ENCODE assay signal across 21 cellular contexts in genomic region chr15:28921336-28921735, GRCh38. TPM values are rescaled to one million over a fixed set of nuclear protein-coding genes. Genes with fewer than 3 reads are reported as not detected.
DNase-seq lines count a peak whose midpoint lies in the region; ATAC-seq and TF ChIP-seq lines count a peak whose summit lies in the region.
"Had no signal": no experiment of that assay in that cellular context is flagged by ENCODE, and none has a peak within 500 bp of the region (broad histone marks: within the 10 kb centered on the region; RNA-seq: fewer than 3 reads in every experiment).

No MANE protein-coding gene starts in this region.

- no peak for DNase-seq in CD4-positive, alpha-beta T cell
- peak; percentile 43 for DNase-seq in RPMI8226
- DNase-seq in endodermal cell: peak; percentile 20
- DNase-seq in DMS53 treated with DMSO at 0.1 percent for 48 hours (lab: John Stamatoyannopoulos, UW; ENCODE audit: unreplicated experiment): no peak
- no peak for DNase-seq in MV-4-11 (lab: John Stamatoyannopoulos, UW)
- no peak for DNase-seq in G401 (ENCODE audit: low spot score)
- no peak for DNase-seq in GM23338 (ENCODE audit: low spot score)
- DNase-seq: activated CD4-positive, alpha-beta memory T cell treated with anti-CD3 and anti-CD28 coated beads, Interleukin-2, amount 10 ng/mL, durations not matched to agents 7 days and 5 days; amniotic stem cell; mucosa of descending colon; NCI-H1436 treated with DMSO at 0.1 percent for 48 hours; NCI-H748 treated with DMSO at 0.1 percent for 48 hours; PC-9; psoas muscle; small intestine; stimulated activated CD4-positive, alpha-beta T cell treated with anti-CD3 and anti-CD28 coated beads, Interleukin-4, amount 100 ng/mL, for 1 hour; WERI-Rb-1 had no signal

- H3K9ac ChIP-seq in BLaER1 (no peak overlapping the region), endodermal cell (ENCODE audit: extremely low read depth, low read length, poor library complexity, severe bottlenecking) (no peak overlapping the region)

- H3K4me1 ChIP-seq in BLaER1 (peaks cover 58% of the 10 kb centered on the region), endodermal cell (ENCODE audit: control insufficient read depth, insufficient read depth, low read length) (no peaks in the 10 kb centered on the region), GM23338 (ENCODE audit: insufficient read depth) (peaks cover 8% of the 10 kb centered on the region)
- H3K4me1 ChIP-seq: psoas muscle, SJSA1 had no signal

- H3K36me3 Mint-ChIP-seq in CD4-positive, alpha-beta T cell (ENCODE audit: low read depth): peaks cover 51% of the 10 kb centered on the region
- H3K36me3 Mint-ChIP-seq in endodermal cell (ENCODE audit: low read depth): peaks cover 19% of the 10 kb centered on the region
- H3K36me3 Mint-ChIP-seq in GM23338 (ENCODE audit: low read depth): peaks cover 5% of the 10 kb centered on the region

- ATAC-seq in CD4-positive, alpha-beta T cell (ENCODE audit: poor library complexity): no peak
- ATAC-seq in GM23338: no peak
- ATAC-seq: mucosa of descending colon, psoas muscle had no signal

- peak overlapping the region; percentile 84 for H3K27ac Mint-ChIP-seq in CD4-positive, alpha-beta T cell
- H3K27ac Mint-ChIP-seq in endodermal cell (no peak overlapping the region), GM23338 (no peak overlapping the region)
- H3K27ac Mint-ChIP-seq: activated CD4-positive, alpha-beta memory T cell treated with anti-CD3 and anti-CD28 coated beads, Interleukin-2, amount 10 ng/mL, durations not matched to agents 7 days and 5 days; dendritic cell treated with granulocyte-macrophage colony-stimulating factor and Interleukin-4, amounts not matched to agents 40 ng/mL and 50 ng/mL, for 4 days had no signal

- H3K4me1 Mint-ChIP-seq in CD4-positive, alpha-beta T cell (ENCODE audit: low read depth): peaks cover 87% of the 10 kb centered on the region
- H3K4me1 Mint-ChIP-seq in endodermal cell (peaks cover 6% of the 10 kb centered on the region), GM23338 (peaks cover 15% of the 10 kb centered on the region)

- no peak for TF ChIP-seq CTCF in CD4-positive, alpha-beta T cell (IDR thresholded peaks at IDR 0.05)
- TF ChIP-seq CTCF in endodermal cell (conservative IDR thresholded peaks at IDR 0.05) (no peak), GM23338 (conservative IDR thresholded peaks at IDR 0.05; ENCODE audit: low read depth in 2 of 2) (no peak)

- no peaks in the 10 kb centered on the region for H3F3A ChIP-seq in GM23338 (replicated peaks; ENCODE audit: low read depth)

- intact Hi-C loops in CD4-positive, alpha-beta T cell (cut with DNase I, micrococcal nuclease): no loop called here

- no peaks in the 10 kb centered on the region for H3K9me2 ChIP-seq in GM23338 (ENCODE audit: insufficient read depth)

- peaks cover 11% of the 10 kb centered on the region for H3K36me3 ChIP-seq in BLaER1
- H3K36me3 ChIP-seq in endodermal cell (ENCODE audit: control insufficient read depth, insufficient read depth, low read length): no peaks in the 10 kb centered on the region
- H3K36me3 ChIP-seq in GM23338 (ENCODE audit: insufficient read depth): no peaks in the 10 kb centered on the region

- POLR2A ChIA-PET in CD4-positive, alpha-beta T cell (lab: Charles Lee): interaction anchor here (0.9 to 2.9 kb wide), 7 partner anchors 12 to 57 kb away, joined by 3 to 12 read pairs (median 4); partner anchors contain the start of gene APBA2

- no peaks in the 10 kb centered on the region for H3K27me3 Mint-ChIP-seq in CD4-positive, alpha-beta T cell
- H3K27me3 Mint-ChIP-seq in endodermal cell (ENCODE audit: insufficient read depth) (no peaks in the 10 kb centered on the region), GM23338 (ENCODE audit: insufficient read depth, low read depth, poor library complexity) (peaks cover 4% of the 10 kb centered on the region)

- H3K9me3 ChIP-seq in BLaER1 (no peaks in the 10 kb centered on the region), endodermal cell (ENCODE audit: control insufficient read depth, low read length) (no peaks in the 10 kb centered on the region)
- H3K9me3 ChIP-seq in CD4-positive, alpha-beta T cell (ENCODE audit: control insufficient read depth, low read length): no peaks in the 10 kb centered on the region
- H3K9me3 ChIP-seq: mucosa of descending colon, psoas muscle, SJSA1 had no signal

- no peak overlapping the region for H2AFZ ChIP-seq in GM23338
- H2AFZ ChIP-seq: PC-9 had no signal

- H4K20me1 ChIP-seq in BLaER1: peaks cover 38% of the 10 kb centered on the region
- H4K20me1 ChIP-seq in GM23338 (replicated peaks; ENCODE audit: insufficient read depth): no peaks in the 10 kb centered on the region

- H3K4me3 Mint-ChIP-seq in CD4-positive, alpha-beta T cell: peak overlapping the region; percentile 83
- H3K4me3 Mint-ChIP-seq in endodermal cell: no peak overlapping the region
- H3K4me3 Mint-ChIP-seq in GM23338: no peak overlapping the region
- H3K4me3 Mint-ChIP-seq: activated CD4-positive, alpha-beta memory T cell treated with anti-CD3 and anti-CD28 coated beads, Interleukin-2, amount 10 ng/mL, durations not matched to agents 7 days and 5 days; dendritic cell treated with granulocyte-macrophage colony-stimulating factor and Interleukin-4, amounts not matched to agents 40 ng/mL and 50 ng/mL, for 4 days had no signal

- H3K27me3 ChIP-seq in BLaER1 (no peaks in the 10 kb centered on the region), endodermal cell (ENCODE audit: control insufficient read depth, insufficient read depth, low read length, poor library complexity, severe bottlenecking) (no peaks in the 10 kb centered on the region), GM23338 (ENCODE audit: insufficient read depth) (no peaks in the 10 kb centered on the region)
- no peaks in the 10 kb centered on the region for H3K27me3 ChIP-seq in CD4-positive, alpha-beta T cell (ENCODE audit: control insufficient read depth, insufficient read depth, low read length)
- H3K27me3 ChIP-seq: SJSA1 had no signal

- H3K79me2 ChIP-seq in GM23338 (replicated peaks; ENCODE audit: insufficient read depth): no peaks in the 10 kb centered on the region

- no peaks in the 10 kb centered on the region for H3K9me3 Mint-ChIP-seq in CD4-positive, alpha-beta T cell
- H3K9me3 Mint-ChIP-seq in endodermal cell: no peaks in the 10 kb centered on the region
- no peaks in the 10 kb centered on the region; the same call in 2 of the 3 replicates for H3K9me3 Mint-ChIP-seq in GM23338
- H3K9me3 Mint-ChIP-seq: activated CD4-positive, alpha-beta memory T cell treated with anti-CD3 and anti-CD28 coated beads, Interleukin-2, amount 10 ng/mL, durations not matched to agents 7 days and 5 days; dendritic cell treated with granulocyte-macrophage colony-stimulating factor and Interleukin-4, amounts not matched to agents 40 ng/mL and 50 ng/mL, for 4 days had no signal

- H3K4me2 ChIP-seq in BLaER1 (peak overlapping the region; percentile 72), GM23338 (no peak overlapping the region)
- H3K4me2 ChIP-seq: PC-9 had no signal

- CTCF ChIA-PET in CD4-positive, alpha-beta T cell (lab: Charles Lee): interaction anchor here (0.5 to 1.6 kb wide), 3 partner anchors 31 to 182 kb away, joined by 3 read pairs; no protein-coding TSS in a partner anchor

- 95 to 99% methylated on average over 7 to 10 of the region's 10 CpGs for WGBS in endodermal cell (ENCODE audit: insufficient coverage in 1 of 2, insufficient read length in 1 of 2), 2 experiments

- in situ Hi-C loops in G401 (cut with HindIII; ENCODE audit: low sequenced_read_pairs): no loop called here

- H3K27ac ChIP-seq in BLaER1 (no peak overlapping the region), endodermal cell (ENCODE audit: low read depth, low read length) (no peak overlapping the region), GM23338 (ENCODE audit: low read depth) (no peak overlapping the region)
- H3K27ac ChIP-seq in CD4-positive, alpha-beta T cell (ENCODE audit: low read depth, low read length): no peak overlapping the region
- H3K27ac ChIP-seq: epithelial cell of prostate, PC-9, psoas muscle, SJSA1, WERI-Rb-1 had no signal

- no peak overlapping the region for H3K4me3 ChIP-seq in BLaER1
- H3K4me3 ChIP-seq in endodermal cell (ENCODE audit: low read length): no peak overlapping the region
- no peak overlapping the region for H3K4me3 ChIP-seq in GM23338
- H3K4me3 ChIP-seq: mucosa of descending colon, PC-9, psoas muscle, SJSA1 had no signal

TF ChIP-seq in GM23338, 12 proteins besides CTCF, POLR2A, EP300 and RAD21 (continues in another document):
- no peak for TF ChIP-seq ZNF331 (CRISPR knock-in tag; IDR thresholded peaks at IDR 0.05; ENCODE audit: low read depth)

RNA-seq across cellular contexts. Expression of gene APBA2, which starts 35.6 kb away (rescaled TPM):
- 100 to 1,000 TPM; 123 to 126 TPM for total RNA-seq in CD4-positive, alpha-beta T cell
- total RNA-seq in endodermal cell: 10 to 100 TPM; 27.1 to 27.3 TPM
- polyA plus RNA-seq in endodermal cell (2013, experiment 1 of 2): 45.7 TPM
- 40.9 TPM for polyA plus RNA-seq in endodermal cell (2013, experiment 2 of 2)
- 20.8 and 27.6 TPM in 2 replicates for total RNA-seq in G401 (2014; rRNA removed; shearing (Covaris generic))
- 24.7 and 27.5 TPM in 2 replicates for total RNA-seq in GM23338 (2014; rRNA removed; shearing (Covaris generic))
- 5.4 and 5.9 TPM in 2 replicates for polyA plus RNA-seq in GM23338 (2016; fragmentation: Nextera tagmentation; extraction: Ambion mirVana)
- total RNA-seq: PC-9 had no signal

Comparison
In these comparisons a context has a peak if more than half of its experiments do, and no peak if none do; other contexts are left out.
1. DNase-seq: peak in RPMI8226 (single experiment) and endodermal cell (single experiment); none in CD4-positive, alpha-beta T cell (0 of 10), DMS53 treated with DMSO at 0.1 percent for 48 hours (single experiment), MV-4-11 (single experiment), G401 (single experiment) and GM23338 (single experiment).